Comparison of ENCODE assay signal across 7 cellular contexts in the genomic region with DNA sequence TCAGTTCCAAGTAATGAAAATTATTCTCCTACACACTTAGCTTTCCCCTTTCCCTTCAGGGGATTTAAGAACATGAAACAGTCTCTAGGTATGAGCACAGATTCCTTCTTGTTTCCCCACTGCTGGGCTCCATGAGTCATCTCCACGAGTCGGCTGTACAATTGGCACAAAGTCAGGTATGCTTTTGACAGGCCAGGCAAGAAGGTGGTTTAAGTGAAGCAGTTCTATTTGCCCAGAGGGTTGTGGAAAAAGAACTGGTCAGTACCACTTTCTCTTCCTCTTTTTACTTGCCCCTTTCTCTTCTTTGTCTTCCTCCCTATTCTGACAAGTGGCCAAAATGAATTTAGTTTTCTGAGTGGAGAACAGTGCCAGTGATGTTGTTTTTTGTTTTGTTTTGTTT. TPM values are rescaled to one million over a fixed set of nuclear protein-coding genes. Genes with fewer than 3 reads are reported as not detected.
DNase-seq lines count a peak whose midpoint lies in the region; ATAC-seq and TF ChIP-seq lines count a peak whose summit lies in the region.

No MANE protein-coding gene starts in this region.

- DNase-seq in NCI-H2196 (lab: John Stamatoyannopoulos, UW; ENCODE audit: unreplicated experiment) = peak; percentile 17
- peak; percentile 99 for DNase-seq in choroid plexus epithelial cell (ENCODE audit: low read depth)
- no peak for DNase-seq in naive thymus-derived CD4-positive, alpha-beta T cell
- DNase-seq in NCI-H146 (lab: John Stamatoyannopoulos, UW) = no peak
- DNase-seq in middle frontal gyrus (ENCODE audit: extremely low spot score, low spot score) = no peak

- H3K4me3 ChIP-seq in choroid plexus epithelial cell (ENCODE audit: low read depth, low read length) = no peak overlapping the region
- H3K4me3 ChIP-seq in naive thymus-derived CD4-positive, alpha-beta T cell (ENCODE audit: low read length) = no peak overlapping the region

- H3K4me3 Mint-ChIP-seq in naive thymus-derived CD4-positive, alpha-beta T cell = no peak overlapping the region

- no peak overlapping the region for H3K27ac ChIP-seq in naive thymus-derived CD4-positive, alpha-beta T cell (ENCODE audit: low read depth, low read length)

- H3K4me1 ChIP-seq in naive thymus-derived CD4-positive, alpha-beta T cell (ENCODE audit: control insufficient read depth in 2 of 2, insufficient read depth in 2 of 2, low read length in 2 of 2) = no peaks in the 10 kb centered on the region

- H3K9me3 Mint-ChIP-seq in naive thymus-derived CD4-positive, alpha-beta T cell = no peaks in the 10 kb centered on the region

- H3K36me3 ChIP-seq in naive thymus-derived CD4-positive, alpha-beta T cell (ENCODE audit: control insufficient read depth in 2 of 3, insufficient read depth in 3 of 3, low read length in 3 of 3) = peaks cover 19 to 83% (median 38%) of the 10 kb centered on the region in 3 experiments

- H3K36me3 Mint-ChIP-seq in naive thymus-derived CD4-positive, alpha-beta T cell = peaks cover 19 to 48% (median 25%) of the 10 kb centered on the region in 5 donors

- peak overlapping the region in 4 of 9 donors; percentile 4 to 48 (median 36) for H3K27ac Mint-ChIP-seq in naive thymus-derived CD4-positive, alpha-beta T cell

- no peaks in the 10 kb centered on the region for H3K27me3 Mint-ChIP-seq in naive thymus-derived CD4-positive, alpha-beta T cell

- TF ChIP-seq CTCF in choroid plexus epithelial cell (conservative IDR thresholded peaks at IDR 0.05; ENCODE audit: low read depth, low read length) = no peak

- H3K4me1 Mint-ChIP-seq in naive thymus-derived CD4-positive, alpha-beta T cell = peaks cover 0 to 9% (median 0%) of the 10 kb centered on the region in 7 donors

- CTCF ChIA-PET in naive thymus-derived CD4-positive, alpha-beta T cell (lab: Charles Lee) = no interaction called here

- no peaks in the 10 kb centered on the region for H3K9me3 ChIP-seq in naive thymus-derived CD4-positive, alpha-beta T cell (ENCODE audit: control insufficient read depth in 2 of 3, low read length in 3 of 3)

- H3K27me3 ChIP-seq in naive thymus-derived CD4-positive, alpha-beta T cell (ENCODE audit: control insufficient read depth in 2 of 2, insufficient read depth in 2 of 2, low read length in 2 of 2) = no peaks in the 10 kb centered on the region

- ATAC-seq in GM18517 (IDR thresholded peaks at IDR 0.05; ENCODE audit: unreplicated experiment) (peak; percentile 95), HG02571 (IDR thresholded peaks at IDR 0.05; ENCODE audit: unreplicated experiment) (peak; percentile 92)
- peak; percentile 37 for ATAC-seq in naive thymus-derived CD4-positive, alpha-beta T cell

- POLR2A ChIA-PET in naive thymus-derived CD4-positive, alpha-beta T cell (lab: Charles Lee) = interaction anchor here (1.2 kb wide), 1 partner anchor 15 kb away, joined by 3 read pairs; no protein-coding TSS in a partner anchor

- intact Hi-C loops in naive thymus-derived CD4-positive, alpha-beta T cell (cut with micrococcal nuclease) = no loop called here

RNA-seq across cellular contexts. Expression of gene DYNC1H1, which starts 16.3 kb away (rescaled TPM):
- total RNA-seq in naive thymus-derived CD4-positive, alpha-beta T cell = 100 to 1,000 TPM; 252 to 310 (median 273) TPM
- 10 to 100 TPM; 28.9 to 39.8 TPM for polyA plus RNA-seq in naive thymus-derived CD4-positive, alpha-beta T cell

Comparison
In these comparisons a context has a peak if more than half of its experiments do, and no peak if none do; other contexts are left out.
1. ATAC-seq: peak in every context shown above with its lines; median percentile 95 in GM18517; 92 in HG02571; 37 in naive thymus-derived CD4-positive, alpha-beta T cell.
2. DNase-seq: peak in NCI-H2196 (single experiment) and choroid plexus epithelial cell (single experiment); none in naive thymus-derived CD4-positive, alpha-beta T cell (0 of 9), NCI-H146 (single experiment) and middle frontal gyrus (single experiment).